In genomic region chr18:51110073-51110797, GRCh38 we compare ENCODE assay signal across 8 cellular contexts.
DNase-seq lines count a peak whose midpoint lies in the region; ATAC-seq, FAIRE-seq and TF ChIP-seq lines count a peak whose summit lies in the region.

No MANE protein-coding gene starts in this region.

- no peaks in the 10 kb centered on the region for H3K9me3 ChIP-seq in A549
- peaks cover 0 to 4% (median 0%) of the 10 kb centered on the region in 4 donors for H3K9me3 ChIP-seq in tibial nerve

- CTCF ChIA-PET in A549 (lab: Yijun Ruan, JAX): interaction anchor here (0.5 to 2.4 kb wide), 34 partner anchors 10 to 1887 kb away, joined by 3 to 13 read pairs (median 3); no protein-coding TSS in a partner anchor

- FAIRE-seq in A549 (lab: Jason Lieb, UNC): no peak

- peaks cover 6% of the 10 kb centered on the region; the same call in 2 of the 3 replicates for H3K4me1 ChIP-seq in A549
- no peaks in the 10 kb centered on the region for H3K4me1 ChIP-seq in foreskin keratinocyte
- H3K4me1 ChIP-seq in tibial nerve: peaks cover 0 to 8% (median 3%) of the 10 kb centered on the region in 4 donors

- no peaks in the 10 kb centered on the region for H3K4me1 Mint-ChIP-seq in osteocyte (ENCODE audit: unreplicated experiment)

- peak; percentile 88 to 94 for TF ChIP-seq RAD21 in A549 (conservative IDR thresholded peaks at IDR 0.05 in 1 of 2, IDR thresholded peaks at IDR 0.05 in 1 of 2)

- H3K27me3 Mint-ChIP-seq in osteocyte (ENCODE audit: unreplicated experiment): no peaks in the 10 kb centered on the region

- DNase-seq in A549 (ENCODE audit: low read depth in 1 of 2, low spot score in 1 of 2) (peak; percentile 31 to 52), OCI-M1 (lab: John Stamatoyannopoulos, UW) (peak; percentile 53), foreskin keratinocyte (no peak), osteocyte (ENCODE audit: extremely low spot score, unreplicated experiment) (peak; percentile 89), tibial nerve (ENCODE audit: low spot score in 2 of 2) (peak; percentile 47 to 61)
- peak; percentile 44 to 55 for DNase-seq in activated T-helper 1 cell treated with anti-CD3 and anti-CD28 coated beads, Interleukin-2, amount 50 U/mL, for 16 hours (ENCODE audit: low read depth in 1 of 2, low spot score in 1 of 2)

- no peaks in the 10 kb centered on the region for H3K9me3 Mint-ChIP-seq in osteocyte (ENCODE audit: unreplicated experiment)

- POLR2A ChIA-PET in A549 (lab: Yijun Ruan, JAX): no interaction called here

- ATAC-seq in A549 (peak; percentile 98 to 99), GM18520 (IDR thresholded peaks at IDR 0.05; ENCODE audit: unreplicated experiment) (peak; percentile 69), HG03039 (IDR thresholded peaks at IDR 0.05; ENCODE audit: unreplicated experiment) (peak; percentile 69), foreskin keratinocyte (peak; percentile 91)

- H3K36me3 Mint-ChIP-seq in osteocyte (ENCODE audit: unreplicated experiment): no peaks in the 10 kb centered on the region

- H3K27ac ChIP-seq in A549: peak overlapping the region in 1 of 2 experiments; percentile 60; a peak in 2 of 6 replicates
- H3K27ac ChIP-seq in foreskin keratinocyte: no peak overlapping the region
- no peak overlapping the region for H3K27ac ChIP-seq in tibial nerve

- TF ChIP-seq EP300 in A549 (IDR thresholded peaks at IDR 0.05) (no peak), tibial nerve (IDR thresholded peaks at IDR 0.05) (no peak)

- peak; percentile 69 for TF ChIP-seq CTCF in A549 (IDR thresholded peaks at IDR 0.05)
- TF ChIP-seq CTCF in foreskin keratinocyte (conservative IDR thresholded peaks at IDR 0.05): peak; percentile 94
- TF ChIP-seq CTCF in osteocyte (IDR thresholded peaks at IDR 0.05): peak; percentile 98
- TF ChIP-seq CTCF in tibial nerve (IDR thresholded peaks at IDR 0.05): peak; percentile 88 to 97 (median 95)

- no peak overlapping the region for H3K27ac Mint-ChIP-seq in osteocyte (ENCODE audit: unreplicated experiment)

- H3K36me3 ChIP-seq in tibial nerve: no peaks in the 10 kb centered on the region

- no peaks in the 10 kb centered on the region for H3K27me3 ChIP-seq in foreskin keratinocyte
- no peaks in the 10 kb centered on the region for H3K27me3 ChIP-seq in tibial nerve

- WGBS in A549 (ENCODE audit: missing lambda C conversion rate): 59% methylated on average over 9 of the region's 42 CpGs
- WGBS in tibial nerve, 2 donors: 39 to 49% methylated on average over 21 to 36 of the region's 42 CpGs

- H3K4me3 Mint-ChIP-seq in osteocyte (ENCODE audit: unreplicated experiment): no peak overlapping the region

- H3K4me3 ChIP-seq in A549: no peak overlapping the region
- H3K4me3 ChIP-seq in tibial nerve: peak overlapping the region in 1 of 4 donors; percentile 21

- no peak for TF ChIP-seq POLR2A in A549 (IDR thresholded peaks at IDR 0.05; ENCODE audit: low read length)
- TF ChIP-seq POLR2A in tibial nerve (IDR thresholded peaks at IDR 0.05): no peak

- peak overlapping the region; percentile 75 for H3K4me2 ChIP-seq in A549

TF ChIP-seq in A549, 52 proteins besides CTCF, POLR2A, EP300 and RAD21:
- TF ChIP-seq KDM5A (IDR thresholded peaks at IDR 0.05) (no peak), HOXA7 (CRISPR knock-in tag; IDR thresholded peaks at IDR 0.05) (no peak), TP53 (CRISPR knock-in tag; IDR thresholded peaks at IDR 0.05) (no peak), SMC3 (IDR thresholded peaks at IDR 0.05) (peak; percentile 83), SREBF2 (IDR thresholded peaks at IDR 0.05) (no peak), NFE2L2 (conservative IDR thresholded peaks at IDR 0.05; ENCODE audit: low read length) (no peak)

Comparison
In these comparisons a context has a peak if more than half of its experiments do, and no peak if none do; other contexts are left out.
1. DNase-seq: peak in A549 (2 of 2), OCI-M1 (single experiment), activated T-helper 1 cell treated with anti-CD3 and anti-CD28 coated beads, Interleukin-2, amount 50 U/mL, for 16 hours (2 of 2), osteocyte (single experiment) and tibial nerve (2 of 2); none in foreskin keratinocyte (0 of 2).
2. Peak in every context shown above with its lines, with median percentiles within 50 percentile points of each other: ATAC-seq and CTCF ChIP-seq.